8 cellular contexts compared by ENCODE assay signal in genomic region chr16:353404-354285, GRCh38. TPM values are rescaled to one million over a fixed set of nuclear protein-coding genes. Genes with fewer than 3 reads are reported as not detected.
DNase-seq lines count a peak whose midpoint lies in the region; ATAC-seq and TF ChIP-seq lines count a peak whose summit lies in the region.

No MANE protein-coding gene starts in this region.

- peaks cover 30% of the 10 kb centered on the region for H3K4me1 Mint-ChIP-seq in dendritic cell treated with granulocyte-macrophage colony-stimulating factor and Interleukin-4, amounts not matched to agents 40 ng/mL and 50 ng/mL, for 4 days (ENCODE audit: low read depth)
- H3K4me1 Mint-ChIP-seq in natural killer cell treated with Interleukin-12 subunit alpha and Interleukin-12 subunit beta and Interleukin-15 and Interleukin-18, amount 100 ng/mL, for 72 hours (ENCODE audit: low read depth in 2 of 2): peaks cover 26 to 37% of the 10 kb centered on the region in 2 donors

- no peaks in the 10 kb centered on the region for H3K27me3 ChIP-seq in HUES6 (ENCODE audit: control insufficient read depth, insufficient read depth, low read length)

- no peak for DNase-seq in natural killer cell treated with Interleukin-12 subunit alpha and Interleukin-12 subunit beta and Interleukin-15 and Interleukin-18, amount 100 ng/mL, for 72 hours (ENCODE audit: low spot score)
- DNase-seq in NCI-H446 treated with DMSO at 0.1 percent for 48 hours (lab: John Stamatoyannopoulos, UW) (no peak), cerebellum (ENCODE audit: low spot score) (no peak)
- no peak for DNase-seq in activated effector memory CD4-positive, alpha-beta T cell treated with Interleukin-2 at 50 U/mL for 16 hours

- peak overlapping the region; percentile 69 for H3K4me3 Mint-ChIP-seq in dendritic cell treated with granulocyte-macrophage colony-stimulating factor and Interleukin-4, amounts not matched to agents 40 ng/mL and 50 ng/mL, for 4 days
- H3K4me3 Mint-ChIP-seq in natural killer cell treated with Interleukin-12 subunit alpha and Interleukin-12 subunit beta and Interleukin-15 and Interleukin-18, amount 100 ng/mL, for 72 hours: peak overlapping the region; percentile 65

- peak overlapping the region; percentile 54 for H3K4me3 ChIP-seq in HUES6 (ENCODE audit: low read depth, low read length)

- H3K36me3 Mint-ChIP-seq in dendritic cell treated with granulocyte-macrophage colony-stimulating factor and Interleukin-4, amounts not matched to agents 40 ng/mL and 50 ng/mL, for 4 days (ENCODE audit: low read depth): peaks cover 8% of the 10 kb centered on the region
- H3K36me3 Mint-ChIP-seq in natural killer cell treated with Interleukin-12 subunit alpha and Interleukin-12 subunit beta and Interleukin-15 and Interleukin-18, amount 100 ng/mL, for 72 hours: no peaks in the 10 kb centered on the region

- intact Hi-C loops in dendritic cell treated with granulocyte-macrophage colony-stimulating factor and Interleukin-4, amounts not matched to agents 40 ng/mL and 50 ng/mL, for 4 days (cut with micrococcal nuclease): loop anchor here (5.0 kb wide), 1 partner anchor 36 kb away; no protein-coding TSS in a partner anchor

- H3K27me3 Mint-ChIP-seq in dendritic cell treated with granulocyte-macrophage colony-stimulating factor and Interleukin-4, amounts not matched to agents 40 ng/mL and 50 ng/mL, for 4 days: no peaks in the 10 kb centered on the region
- no peaks in the 10 kb centered on the region for H3K27me3 Mint-ChIP-seq in natural killer cell treated with Interleukin-12 subunit alpha and Interleukin-12 subunit beta and Interleukin-15 and Interleukin-18, amount 100 ng/mL, for 72 hours

- H3K9me3 Mint-ChIP-seq in dendritic cell treated with granulocyte-macrophage colony-stimulating factor and Interleukin-4, amounts not matched to agents 40 ng/mL and 50 ng/mL, for 4 days: no peaks in the 10 kb centered on the region
- H3K9me3 Mint-ChIP-seq in natural killer cell treated with Interleukin-12 subunit alpha and Interleukin-12 subunit beta and Interleukin-15 and Interleukin-18, amount 100 ng/mL, for 72 hours: no peaks in the 10 kb centered on the region

- no peak for TF ChIP-seq CTCF in C4-2B (conservative IDR thresholded peaks at IDR 0.05)

- H3K27ac ChIP-seq in C4-2B: peak overlapping the region; percentile 41; the same call in 1 of the 2 replicates
- H3K27ac ChIP-seq in HUES6 (ENCODE audit: low read depth, low read length): no peak overlapping the region

- no peak overlapping the region for H3K9ac ChIP-seq in HUES6 (ENCODE audit: low read length)

- peaks cover 8% of the 10 kb centered on the region; the same call in 1 of the 2 replicates for H3K36me3 ChIP-seq in HUES6 (ENCODE audit: control insufficient read depth, insufficient read depth, low read length)

- no peaks in the 10 kb centered on the region for H3K9me3 ChIP-seq in HUES6 (ENCODE audit: control insufficient read depth, insufficient read depth, low read depth, low read length)

- H3K27ac Mint-ChIP-seq in dendritic cell treated with granulocyte-macrophage colony-stimulating factor and Interleukin-4, amounts not matched to agents 40 ng/mL and 50 ng/mL, for 4 days: peak overlapping the region; percentile 37
- peak overlapping the region; percentile 18 to 85 for H3K27ac Mint-ChIP-seq in natural killer cell treated with Interleukin-12 subunit alpha and Interleukin-12 subunit beta and Interleukin-15 and Interleukin-18, amount 100 ng/mL, for 72 hours

- peaks cover 4% of the 10 kb centered on the region; the same call in 1 of the 2 replicates for H3K4me1 ChIP-seq in HUES6 (ENCODE audit: control insufficient read depth, insufficient read depth, low read length)

- ATAC-seq in natural killer cell treated with Interleukin-12 subunit alpha and Interleukin-12 subunit beta and Interleukin-15 and Interleukin-18, amount 100 ng/mL, for 72 hours: no peak
- ATAC-seq in HG03354 (IDR thresholded peaks at IDR 0.05; ENCODE audit: poor library complexity, severe bottlenecking, unreplicated experiment): no peak

RNA-seq across cellular contexts. Expression of gene AXIN1, which starts 1.1 kb away (rescaled TPM):
- total RNA-seq in natural killer cell treated with Interleukin-12 subunit alpha and Interleukin-12 subunit beta and Interleukin-15 and Interleukin-18, amount 100 ng/mL, for 72 hours: 10 to 100 TPM; 20.1 to 29.1 TPM
- total RNA-seq in cerebellum: 16.4 TPM

RNA-seq across cellular contexts. Expression of gene MRPL28, which starts 16.7 kb away (rescaled TPM):
- total RNA-seq in natural killer cell treated with Interleukin-12 subunit alpha and Interleukin-12 subunit beta and Interleukin-15 and Interleukin-18, amount 100 ng/mL, for 72 hours: 10 to 100 TPM; 80.6 to 98.6 TPM
- total RNA-seq in cerebellum: 26.2 TPM

RNA-seq across cellular contexts. Expression of gene PGAP6, which starts 28.1 kb away (rescaled TPM):
- 10 to 100 TPM; 39.4 to 46.8 TPM for total RNA-seq in natural killer cell treated with Interleukin-12 subunit alpha and Interleukin-12 subunit beta and Interleukin-15 and Interleukin-18, amount 100 ng/mL, for 72 hours
- total RNA-seq in cerebellum: 17.5 TPM

RNA-seq across cellular contexts. Expression of gene NME4, which starts 43.4 kb away (rescaled TPM):
- 1 to 10 TPM; 2.7 to 9.1 TPM for total RNA-seq in natural killer cell treated with Interleukin-12 subunit alpha and Interleukin-12 subunit beta and Interleukin-15 and Interleukin-18, amount 100 ng/mL, for 72 hours
- 19.1 TPM for total RNA-seq in cerebellum

RNA-seq across cellular contexts. Expression of gene DECR2, which starts 48.0 kb away (rescaled TPM):
- total RNA-seq in natural killer cell treated with Interleukin-12 subunit alpha and Interleukin-12 subunit beta and Interleukin-15 and Interleukin-18, amount 100 ng/mL, for 72 hours: 10 to 100 TPM in 1 of 2 donors, 1 to 10 TPM in 1; 4.5 to 28.6 TPM
- 5.6 TPM for total RNA-seq in cerebellum
